Comparison of ENCODE assay signal across 20 cellular contexts in genomic region chr7:140926021-140926812, GRCh38. TPM values are rescaled to one million over a fixed set of nuclear protein-coding genes. Genes with fewer than 3 reads are reported as not detected.
DNase-seq lines count a peak whose midpoint lies in the region; ATAC-seq and TF ChIP-seq lines count a peak whose summit lies in the region.
"Had no signal": no experiment of that assay in that cellular context is flagged by ENCODE, and none has a peak within 500 bp of the region (broad histone marks: within the 10 kb centered on the region; RNA-seq: fewer than 3 reads in every experiment).

No MANE protein-coding gene starts in this region.

- H3K27ac ChIP-seq in brain microvascular endothelial cell: no peak overlapping the region
- H3K27ac ChIP-seq: RWPE1 had no signal

- ATAC-seq in activated CD8-positive, alpha-beta memory T cell treated with anti-CD3 and anti-CD28 coated beads, Interleukin-2, amount 10 ng/mL, durations not matched to agents 7 days and 5 days: no peak
- ATAC-seq: activated CD4-positive, CD25-positive, alpha-beta regulatory T cell treated with anti-CD3 and anti-CD28 coated beads, Interleukin-2, amount 50 U/mL, for 24 hours; activated T-cell treated with anti-CD3 and anti-CD28 coated beads, Interleukin-2, amount 50 U/mL, for 72 hours; gastroesophageal sphincter had no signal

- no peaks in the 10 kb centered on the region for H3K36me3 ChIP-seq in neuron (ENCODE audit: insufficient read depth, low read length)
- no peaks in the 10 kb centered on the region for H3K36me3 ChIP-seq in brain microvascular endothelial cell (replicated peaks)
- H3K36me3 ChIP-seq: colonic mucosa, gastroesophageal sphincter, right atrium auricular region had no signal

- peak overlapping the region; percentile 21 for H3K27ac Mint-ChIP-seq in activated CD8-positive, alpha-beta memory T cell treated with anti-CD3 and anti-CD28 coated beads, Interleukin-2, amount 10 ng/mL, durations not matched to agents 7 days and 5 days
- peak overlapping the region in 3 of 5 experiments; percentile 18 to 99 (median 75) for H3K27ac Mint-ChIP-seq in brain

- H3K36me3 Mint-ChIP-seq in activated CD8-positive, alpha-beta memory T cell treated with anti-CD3 and anti-CD28 coated beads, Interleukin-2, amount 10 ng/mL, durations not matched to agents 7 days and 5 days: no peaks in the 10 kb centered on the region
- no peaks in the 10 kb centered on the region for H3K36me3 Mint-ChIP-seq in brain

- H3K4me1 ChIP-seq in neuron (ENCODE audit: insufficient read depth, low read length): peaks cover 23% of the 10 kb centered on the region
- H3K4me1 ChIP-seq: colonic mucosa had no signal

- H3K4me1 Mint-ChIP-seq in activated CD8-positive, alpha-beta memory T cell treated with anti-CD3 and anti-CD28 coated beads, Interleukin-2, amount 10 ng/mL, durations not matched to agents 7 days and 5 days: peaks cover 5% of the 10 kb centered on the region
- H3K4me1 Mint-ChIP-seq in brain: peaks cover 29% of the 10 kb centered on the region

- H3K27me3 ChIP-seq in neuron (ENCODE audit: insufficient read depth, low read length) (no peaks in the 10 kb centered on the region), brain microvascular endothelial cell (replicated peaks) (no peaks in the 10 kb centered on the region)
- H3K27me3 ChIP-seq: colonic mucosa, gastroesophageal sphincter, right atrium auricular region had no signal

- H3K4me3 Mint-ChIP-seq in activated CD8-positive, alpha-beta memory T cell treated with anti-CD3 and anti-CD28 coated beads, Interleukin-2, amount 10 ng/mL, durations not matched to agents 7 days and 5 days: peak overlapping the region; percentile 19
- peak overlapping the region; percentile 64 to 92 (median 89) for H3K4me3 Mint-ChIP-seq in brain

- no peak overlapping the region for H2AFZ ChIP-seq in neuron (ENCODE audit: low read depth, low read length)

- TF ChIP-seq CTCF in brain (conservative IDR thresholded peaks at IDR 0.05) (no peak), brain microvascular endothelial cell (IDR thresholded peaks at IDR 0.05; ENCODE audit: low read depth, low read length, missing control alignments) (no peak), GM13977 (IDR thresholded peaks at IDR 0.05; ENCODE audit: extremely low read depth, insufficient read depth, missing control alignments) (no peak)

- H3K9me3 ChIP-seq in neuron (ENCODE audit: low read length): no peaks in the 10 kb centered on the region
- H3K9me3 ChIP-seq: colonic mucosa, gastroesophageal sphincter, right atrium auricular region had no signal

- peaks cover 7% of the 10 kb centered on the region for H3K27me3 Mint-ChIP-seq in activated CD8-positive, alpha-beta memory T cell treated with anti-CD3 and anti-CD28 coated beads, Interleukin-2, amount 10 ng/mL, durations not matched to agents 7 days and 5 days
- no peaks in the 10 kb centered on the region for H3K27me3 Mint-ChIP-seq in brain

- in situ Hi-C loops in brain microvascular endothelial cell (cut with HindIII; ENCODE audit: low pct_ligation_motif_present, low sequenced_read_pairs): no loop called here
- in situ Hi-C loops in GM13977 (cut with MboI; ENCODE audit: low pct_unique_long_range_greater_than_20kb, low sequenced_read_pairs, unreplicated experiment): no loop called here

- no peaks in the 10 kb centered on the region for H3K9me3 Mint-ChIP-seq in activated CD8-positive, alpha-beta memory T cell treated with anti-CD3 and anti-CD28 coated beads, Interleukin-2, amount 10 ng/mL, durations not matched to agents 7 days and 5 days (ENCODE audit: low read depth)
- H3K9me3 Mint-ChIP-seq in brain: peaks cover 0 to 6% (median 0%) of the 10 kb centered on the region in 5 experiments
- H3K9me3 Mint-ChIP-seq: activated T-cell treated with anti-CD3 and anti-CD28 coated beads, Interleukin-2, amount 50 U/mL, for 72 hours had no signal

- no peak for DNase-seq in activated CD8-positive, alpha-beta memory T cell treated with anti-CD3 and anti-CD28 coated beads, Interleukin-2, amount 10 ng/mL, durations not matched to agents 7 days and 5 days
- DNase-seq in activated CD8-positive, alpha-beta memory T cell treated with anti-CD3 and anti-CD28 coated beads, Interleukin-2, amount 50 U/mL, for 4 hours: no peak
- peak; percentile 18 for DNase-seq in DMS53 treated with DMSO at 0.1 percent for 48 hours (lab: John Stamatoyannopoulos, UW; ENCODE audit: unreplicated experiment)
- DNase-seq in NCI-H226: no peak
- DNase-seq in brain microvascular endothelial cell: no peak
- DNase-seq in GM13977 (ENCODE audit: low spot score): no peak
- DNase-seq: activated T-cell treated with anti-CD3 and anti-CD28 coated beads, Interleukin-2, amount 50 U/mL, for 72 hours; amygdala; Calu3; colonic mucosa; GF-D8; KG1; NCI-H1092 treated with DMSO at 0.1 percent for 48 hours; substantia nigra had no signal

- peak overlapping the region; percentile 69 for H3K4me3 ChIP-seq in neuron (ENCODE audit: low read length)
- no peak overlapping the region for H3K4me3 ChIP-seq in brain microvascular endothelial cell (ENCODE audit: low read depth, low read length)

- CTCF ChIA-PET in activated CD8-positive, alpha-beta memory T cell treated with anti-CD3 and anti-CD28 coated beads, Interleukin-2, amount 10 ng/mL, durations not matched to agents 7 days and 5 days (lab: Charles Lee): interaction anchor here (3.9 kb wide), 1 partner anchor 88 kb away, joined by 23 read pairs; the partner anchor contains the start of gene MRPS33

RNA-seq across cellular contexts. Expression of gene BRAF, which starts 1.5 kb away (rescaled TPM):
- 10 to 100 TPM; 25.1 to 33.3 TPM for total RNA-seq in activated CD8-positive, alpha-beta memory T cell treated with anti-CD3 and anti-CD28 coated beads, Interleukin-2, amount 10 ng/mL, durations not matched to agents 7 days and 5 days
- polyA plus RNA-seq in brain (ENCODE audit: insufficient read depth, low read depth, low replicate concordance): 8.4 TPM
